24 cellular contexts compared by ENCODE assay signal in the genomic region with DNA sequence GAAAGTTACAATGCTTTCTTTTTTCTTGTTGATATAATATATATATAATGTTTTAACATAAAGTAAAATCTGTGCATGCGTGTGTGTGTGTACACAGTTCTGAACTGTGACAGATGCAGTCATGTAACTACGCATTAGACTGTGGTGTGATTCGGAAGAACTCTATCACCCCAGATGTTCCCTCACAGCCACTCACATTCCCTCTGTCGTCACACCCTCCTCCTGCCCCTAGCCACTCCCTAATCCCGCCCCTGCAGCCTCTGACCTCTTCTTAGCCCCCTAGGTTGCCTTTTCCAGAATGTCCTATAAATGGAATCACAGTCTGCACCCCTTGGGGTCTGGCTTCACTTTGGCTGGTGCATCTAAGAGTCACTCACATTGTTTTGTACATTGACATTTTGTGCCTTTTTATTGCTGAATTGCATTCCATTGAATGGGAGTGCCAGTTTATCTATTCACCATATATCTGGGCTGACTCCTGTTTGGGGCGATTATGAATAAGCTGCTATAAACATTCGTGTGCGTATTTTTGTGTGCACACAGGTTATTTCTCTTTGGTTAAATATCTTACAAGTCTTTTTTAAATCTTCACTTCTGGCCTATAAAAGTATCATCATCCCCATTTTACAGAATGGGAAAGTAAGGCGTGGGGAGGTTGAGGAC.
"Had no signal": no experiment of that assay in that cellular context is flagged by ENCODE, and none has a peak within 500 bp of the region (broad histone marks: within the 10 kb centered on the region; RNA-seq: fewer than 3 reads in every experiment).

No MANE protein-coding gene starts in this region.

- H3K27me3 Mint-ChIP-seq: activated CD4-positive, alpha-beta T cell treated with anti-CD3 and anti-CD28 coated beads, Interleukin-2, amount 10 ng/mL, durations not matched to agents 7 days and 5 days; effector memory CD8-positive, alpha-beta T cell; memory B cell; naive thymus-derived CD8-positive, alpha-beta T cell had no signal

- H3K27me3 ChIP-seq: adrenal gland, cardiac muscle cell, esophagus squamous epithelium, thyroid gland had no signal

- H3K4me3 ChIP-seq: adrenal gland, cardiac muscle cell, esophagus squamous epithelium, prostate gland, skin epidermis, thyroid gland had no signal

- DNase-seq: activated CD4-positive, alpha-beta T cell treated with anti-CD3 and anti-CD28 coated beads, Interleukin-2, amount 10 ng/mL, durations not matched to agents 7 days and 5 days; activated CD8-positive, alpha-beta memory T cell treated with anti-CD3 and anti-CD28 coated beads for 24 hours; activated gamma-delta T cell; activated T-cell treated with anti-CD3 and anti-CD28 coated beads, Interleukin-2, amount 50 U/mL, for 72 hours; adrenal gland; dermis blood vessel endothelial cell; effector memory CD8-positive, alpha-beta T cell; esophagus squamous epithelium; immature natural killer cell; kidney glomerular epithelial cell; left ventricle myocardium superior; naive thymus-derived CD8-positive, alpha-beta T cell; stimulated activated CD4-positive, alpha-beta T cell treated with anti-CD3 and anti-CD28 coated beads, Interleukin-15, amount 100 ng/mL, for 24 hours; stimulated activated CD4-positive, alpha-beta T cell treated with anti-CD3 and anti-CD28 coated beads, Interleukin-2, amount 100 ng/mL, for 48 hours; thyroid gland had no signal

- H3K4me1 ChIP-seq: prostate gland had no signal

- H3K4me3 Mint-ChIP-seq: activated CD4-positive, alpha-beta T cell treated with anti-CD3 and anti-CD28 coated beads, Interleukin-2, amount 10 ng/mL, durations not matched to agents 7 days and 5 days; activated T-cell treated with anti-CD3 and anti-CD28 coated beads, Interleukin-2, amount 50 U/mL, for 72 hours; effector memory CD8-positive, alpha-beta T cell; immature natural killer cell; memory B cell; naive thymus-derived CD8-positive, alpha-beta T cell had no signal

- H3K36me3 Mint-ChIP-seq: activated naive CD4-positive, alpha-beta T cell treated with anti-CD3 and anti-CD28 coated beads, Interleukin-2, amount 50 U/mL, for 72 hours had no signal

- H3K27ac Mint-ChIP-seq: activated CD4-positive, alpha-beta T cell treated with anti-CD3 and anti-CD28 coated beads, Interleukin-2, amount 10 ng/mL, durations not matched to agents 7 days and 5 days; activated naive CD4-positive, alpha-beta T cell treated with anti-CD3 and anti-CD28 coated beads, Interleukin-2, amount 50 U/mL, for 72 hours; activated T-cell treated with anti-CD3 and anti-CD28 coated beads, Interleukin-2, amount 50 U/mL, for 72 hours; memory B cell had no signal

- H3K9me3 Mint-ChIP-seq: activated CD4-positive, alpha-beta T cell treated with anti-CD3 and anti-CD28 coated beads, Interleukin-2, amount 10 ng/mL, durations not matched to agents 7 days and 5 days; activated naive CD4-positive, alpha-beta T cell treated with anti-CD3 and anti-CD28 coated beads, Interleukin-2, amount 50 U/mL, for 72 hours; activated T-cell treated with anti-CD3 and anti-CD28 coated beads, Interleukin-2, amount 50 U/mL, for 72 hours; effector memory CD8-positive, alpha-beta T cell; immature natural killer cell; memory B cell; naive thymus-derived CD8-positive, alpha-beta T cell had no signal

- ATAC-seq: activated CD4-positive, CD25-positive, alpha-beta regulatory T cell treated with anti-CD3 and anti-CD28 coated beads, Interleukin-2, amount 50 U/mL, for 24 hours; activated naive CD4-positive, alpha-beta T cell treated with anti-CD3 and anti-CD28 coated beads, Interleukin-2, amount 50 U/mL, for 72 hours; activated T-cell treated with anti-CD3 and anti-CD28 coated beads, Interleukin-2, amount 50 U/mL, for 72 hours; effector memory CD8-positive, alpha-beta T cell; left ventricle myocardium superior; naive thymus-derived CD8-positive, alpha-beta T cell; right cardiac atrium had no signal

- H3K9me3 ChIP-seq: adrenal gland, esophagus squamous epithelium, prostate gland, thyroid gland had no signal

- H3K36me3 ChIP-seq: adrenal gland, cardiac muscle cell, esophagus squamous epithelium, prostate gland, thyroid gland had no signal

- H3K27ac ChIP-seq: cardiac muscle cell, esophagus squamous epithelium, prostate gland, skin epidermis, thyroid gland had no signal

- FAIRE-seq: astrocyte, urothelium cell line had no signal
